In the genomic region with DNA sequence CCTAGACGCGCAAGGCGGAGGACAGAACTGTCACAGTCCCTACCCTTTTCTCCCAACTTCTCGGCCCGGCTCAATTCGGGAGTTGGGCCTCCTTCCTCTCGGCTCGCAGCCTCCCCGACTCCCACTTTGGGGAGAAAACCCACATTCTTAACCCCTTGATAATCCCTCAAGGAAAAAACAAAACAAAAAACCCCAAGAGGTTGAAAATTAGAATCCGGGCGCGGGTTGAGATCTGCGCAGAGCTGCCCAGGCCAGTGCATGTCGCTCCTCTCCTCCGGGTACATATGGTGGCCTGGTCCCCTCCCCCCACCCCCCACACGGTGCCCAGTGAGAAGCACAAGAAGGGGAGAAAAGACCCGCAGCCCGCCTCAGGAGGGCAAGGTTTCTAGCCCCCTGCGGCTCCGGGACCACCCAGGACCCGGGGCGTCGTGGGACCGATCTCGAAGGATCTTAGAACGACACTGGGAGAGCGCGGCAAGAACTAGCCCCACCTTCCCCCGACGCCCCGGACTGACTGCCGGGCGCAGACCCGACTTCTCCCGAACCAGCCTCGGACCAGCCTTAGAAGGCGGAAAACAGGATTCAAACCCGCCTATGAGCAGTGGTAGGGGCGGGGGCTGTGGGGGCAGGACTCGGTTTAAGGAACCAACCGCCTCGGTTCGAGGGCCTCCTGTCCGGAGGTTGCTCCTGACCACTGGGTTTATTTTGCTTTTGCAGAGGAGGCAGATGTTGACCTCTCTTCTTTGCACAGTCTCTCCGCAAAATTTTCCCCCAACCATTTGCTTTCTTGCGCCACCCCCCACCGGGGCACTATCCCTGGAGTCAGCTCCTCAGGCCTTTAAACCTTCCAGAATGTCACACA, we compare ENCODE assay signal across 8 cellular contexts. TPM values are rescaled to one million over a fixed set of nuclear protein-coding genes. Genes with fewer than 3 reads are reported as not detected.
DNase-seq lines count a peak whose midpoint lies in the region; ATAC-seq and TF ChIP-seq lines count a peak whose summit lies in the region.

No MANE protein-coding gene starts in this region.

- no peak for TF ChIP-seq EP300 in sigmoid colon (IDR thresholded peaks at IDR 0.05)

- H3K27ac ChIP-seq in hepatocyte (peak overlapping the region; percentile 96), sigmoid colon (peak overlapping the region; percentile 64 to 75 (median 66))

- H3K9me2 ChIP-seq in hepatocyte (replicated peaks; ENCODE audit: insufficient read depth), result no peaks in the 10 kb centered on the region

- no peaks in the 10 kb centered on the region for H4K20me1 ChIP-seq in hepatocyte (ENCODE audit: insufficient read depth, poor library complexity, severe bottlenecking)

- H3K4me3 ChIP-seq in hepatocyte (peak overlapping the region; percentile 77), sigmoid colon (peak overlapping the region; percentile 17 to 45 (median 36))

- peaks cover 40% of the 10 kb centered on the region for H3K27me3 Mint-ChIP-seq in activated naive CD8-positive, alpha-beta T cell

- peaks cover 19% of the 10 kb centered on the region for H3K4me1 ChIP-seq in hepatocyte (ENCODE audit: insufficient read depth)
- H3K4me1 ChIP-seq in sigmoid colon, result peaks cover 0 to 51% (median 49%) of the 10 kb centered on the region in 4 donors

- H3K36me3 Mint-ChIP-seq in activated naive CD8-positive, alpha-beta T cell, result no peaks in the 10 kb centered on the region

- H3K79me2 ChIP-seq in hepatocyte, result peaks cover 25% of the 10 kb centered on the region

- H3K9me3 ChIP-seq in hepatocyte (ENCODE audit: low read depth), result no peaks in the 10 kb centered on the region
- no peaks in the 10 kb centered on the region for H3K9me3 ChIP-seq in sigmoid colon

- no peak overlapping the region for H3K27ac Mint-ChIP-seq in activated naive CD8-positive, alpha-beta T cell

- H3K4me2 ChIP-seq in hepatocyte, result peak overlapping the region; percentile 97

- peak overlapping the region; percentile 41 for H2AFZ ChIP-seq in hepatocyte

- no peaks in the 10 kb centered on the region for H3K9me3 Mint-ChIP-seq in activated naive CD8-positive, alpha-beta T cell (ENCODE audit: low read depth)

- 6% methylated on average over 46 of the region's 47 CpGs for WGBS in hepatocyte (ENCODE audit: low lambda C conversion rate, missing lambda C conversion rate)
- WGBS in sigmoid colon, 2 donors, result 3 to 5% methylated on average over 47 of the region's 47 CpGs

- peaks cover 44% of the 10 kb centered on the region for H3K4me1 Mint-ChIP-seq in activated naive CD8-positive, alpha-beta T cell (ENCODE audit: low read depth)

- H3K4me3 Mint-ChIP-seq in activated naive CD8-positive, alpha-beta T cell, result peak overlapping the region; percentile 83

- H3K27me3 ChIP-seq in hepatocyte (peaks cover 40% of the 10 kb centered on the region), sigmoid colon (peaks cover 42 to 88% (median 80%) of the 10 kb centered on the region in 3 donors)

- H3K36me3 ChIP-seq in hepatocyte (replicated peaks; ENCODE audit: insufficient read depth, low read depth) (no peaks in the 10 kb centered on the region), sigmoid colon (no peaks in the 10 kb centered on the region)

- TF ChIP-seq CTCF in hepatocyte (IDR thresholded peaks at IDR 0.05; ENCODE audit: poor library complexity), result no peak
- TF ChIP-seq CTCF in sigmoid colon (IDR thresholded peaks at IDR 0.05), result no peak

- TF ChIP-seq POLR2A in sigmoid colon (IDR thresholded peaks at IDR 0.05), result peak; percentile 27 to 48

- intact Hi-C loops in sigmoid colon (cut with DNase I), result loop anchor here (5.0 kb wide), 1 partner anchor 1209 kb away; no protein-coding TSS in a partner anchor

- DNase-seq in GM03348 (ENCODE audit: low spot score) (peak; percentile 87), hepatocyte (ENCODE audit: low spot score) (peak; percentile 65), sigmoid colon (peak; percentile 92), RPMI8226 (no peak), KG1 (lab: John Stamatoyannopoulos, UW) (no peak), 8988T (no peak)

- ATAC-seq in GM21381 (IDR thresholded peaks at IDR 0.05; ENCODE audit: unreplicated experiment), result no peak

RNA-seq across cellular contexts. Expression of gene PDGFRA, which starts 2.5 kb away (rescaled TPM):
- total RNA-seq in hepatocyte (102 and 117 TPM in 2 replicates), sigmoid colon (100 to 1,000 TPM; 170 to 222 (median 192) TPM)
- polyA plus RNA-seq in hepatocyte (30.1 and 36.3 TPM in 2 replicates), sigmoid colon (10 to 100 TPM in 1 of 3 donors, 1 to 10 TPM in 2; 3.2 to 25.1 (median 9.6) TPM)

Comparison
In these comparisons a context has a peak if more than half of its experiments do, and no peak if none do; other contexts are left out.
1. DNase-seq: peak in GM03348 (single experiment), hepatocyte (single experiment) and sigmoid colon (single experiment); none in RPMI8226 (single experiment), KG1 (single experiment) and 8988T (single experiment).